ENCODE assay signal across 11 cellular contexts in the genomic region with DNA sequence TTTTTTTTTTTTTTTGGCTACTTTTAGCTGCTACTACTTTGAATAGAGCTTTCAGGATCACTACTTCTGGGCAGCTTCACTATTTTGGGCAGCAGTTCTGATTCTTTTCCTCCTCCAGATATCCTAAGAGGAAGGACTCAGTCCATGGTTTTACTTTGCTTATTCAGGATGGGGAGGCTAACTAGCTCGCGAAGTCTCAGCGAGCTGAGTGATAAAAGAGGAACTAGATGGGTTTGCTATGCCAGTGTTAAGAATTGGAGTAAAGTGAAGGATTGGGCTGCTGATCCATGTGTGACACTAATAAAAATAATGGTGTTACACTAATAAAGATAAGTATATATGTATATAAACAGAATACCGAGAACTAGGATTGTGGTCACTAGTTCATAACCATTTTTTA. TPM values are rescaled to one million over a fixed set of nuclear protein-coding genes. Genes with fewer than 3 reads are reported as not detected.
DNase-seq lines count a peak whose midpoint lies in the region; ATAC-seq and TF ChIP-seq lines count a peak whose summit lies in the region.
"Had no signal": no experiment of that assay in that cellular context is flagged by ENCODE, and none has a peak within 500 bp of the region (broad histone marks: within the 10 kb centered on the region; RNA-seq: fewer than 3 reads in every experiment).

No MANE protein-coding gene starts in this region.

- ATAC-seq in effector memory CD8-positive, alpha-beta T cell (replicated peaks) = no peak
- no peak for ATAC-seq in body of pancreas

- H3K27ac ChIP-seq in body of pancreas (peak overlapping the region in 1 of 4 donors; percentile 64), esophagus squamous epithelium (peak overlapping the region in 2 of 4 donors; percentile 25 to 29)

- BruUV-seq in Calu3 (replicated peaks; lab: Mats Ljungman, UMichigan) = no TSS peak

- H3K27me3 ChIP-seq in body of pancreas (no peaks in the 10 kb centered on the region), esophagus squamous epithelium (no peaks in the 10 kb centered on the region)

- H3K27ac Mint-ChIP-seq in Calu3 (ENCODE audit: unreplicated experiment) (peak overlapping the region; percentile 14), neural crest cell (ENCODE audit: unreplicated experiment) (no peak overlapping the region)
- peak overlapping the region; percentile 27 to 85 for H3K27ac Mint-ChIP-seq in effector memory CD8-positive, alpha-beta T cell

- H3K4me1 Mint-ChIP-seq in Calu3 (ENCODE audit: low read depth, unreplicated experiment) = peaks cover 42% of the 10 kb centered on the region
- peaks cover 40 to 53% of the 10 kb centered on the region in 2 donors for H3K4me1 Mint-ChIP-seq in effector memory CD8-positive, alpha-beta T cell (ENCODE audit: low read depth in 2 of 2)
- peaks cover 27% of the 10 kb centered on the region for H3K4me1 Mint-ChIP-seq in neural crest cell

- H3K9me3 Mint-ChIP-seq in Calu3 (ENCODE audit: low read depth, unreplicated experiment) = no peaks in the 10 kb centered on the region
- H3K9me3 Mint-ChIP-seq in effector memory CD8-positive, alpha-beta T cell = no peaks in the 10 kb centered on the region
- H3K9me3 Mint-ChIP-seq in neural crest cell = no peaks in the 10 kb centered on the region

- DNase-seq in Calu3 = no peak
- DNase-seq in NB4 (ENCODE audit: low read depth) = peak; percentile 77
- no peak for DNase-seq in effector memory CD8-positive, alpha-beta T cell
- DNase-seq in neural crest cell (ENCODE audit: low read depth, low spot score) = no peak
- no peak for DNase-seq in lower leg skin (ENCODE audit: low spot score in 2 of 2)
- no peak for DNase-seq in germinal center (ENCODE audit: low spot score)
- no peak for DNase-seq in body of pancreas
- DNase-seq in esophagus squamous epithelium (lab: John Stamatoyannopoulos, UW) = no peak
- DNase-seq: activated effector memory CD4-positive, alpha-beta T cell treated with anti-CD3 and anti-CD28 coated beads, Interleukin-2, amount 50 U/mL, for 16 hours; NCI-H1694 treated with DMSO at 0.1 percent for 48 hours; SHP77 treated with DMSO at 0.1 percent for 48 hours had no signal

- H3K4me3 ChIP-seq in NB4 (ENCODE audit: low read depth, low read length) (no peak overlapping the region), lower leg skin (ENCODE audit: low read depth, poor library complexity, severe bottlenecking) (no peak overlapping the region), body of pancreas (no peak overlapping the region), esophagus squamous epithelium (peak overlapping the region in 1 of 4 donors; percentile 1)

- TF ChIP-seq CTCF in Calu3 (IDR thresholded peaks at IDR 0.05; ENCODE audit: unreplicated experiment) (no peak), NB4 (IDR thresholded peaks at IDR 0.05; ENCODE audit: low read depth, low read length) (no peak), neural crest cell (conservative IDR thresholded peaks at IDR 0.05) (no peak), lower leg skin (IDR thresholded peaks at IDR 0.05) (no peak), body of pancreas (IDR thresholded peaks at IDR 0.05) (no peak), esophagus squamous epithelium (IDR thresholded peaks at IDR 0.05) (no peak)

- no peaks in the 10 kb centered on the region for H3K9me3 ChIP-seq in body of pancreas
- H3K9me3 ChIP-seq in esophagus squamous epithelium = no peaks in the 10 kb centered on the region

- peaks cover 51% of the 10 kb centered on the region for H3K36me3 Mint-ChIP-seq in Calu3 (ENCODE audit: insufficient read depth, unreplicated experiment)
- H3K36me3 Mint-ChIP-seq in effector memory CD8-positive, alpha-beta T cell (ENCODE audit: insufficient read depth) = peaks cover 44% of the 10 kb centered on the region
- peaks cover 4% of the 10 kb centered on the region for H3K36me3 Mint-ChIP-seq in neural crest cell (ENCODE audit: low read depth)

- intact Hi-C loops in Calu3 (cut with micrococcal nuclease; ENCODE audit: unreplicated experiment) = no loop called here
- intact Hi-C loops in lower leg skin (cut with DNase I; ENCODE audit: low total_unique reads) = no loop called here
- intact Hi-C loops in body of pancreas (cut with DNase I) = no loop called here
- intact Hi-C loops in esophagus squamous epithelium (cut with DNase I) = no loop called here

- H3K36me3 ChIP-seq in body of pancreas (replicated peaks in 1 of 2; ENCODE audit: insufficient read depth in 1 of 2, low read depth in 2 of 2) (no peaks in the 10 kb centered on the region), esophagus squamous epithelium (peaks cover 0 to 2% (median 0%) of the 10 kb centered on the region in 3 donors)

- peaks cover 60% of the 10 kb centered on the region for H3K4me1 ChIP-seq in body of pancreas
- H3K4me1 ChIP-seq in esophagus squamous epithelium = peaks cover 10 to 81% (median 40%) of the 10 kb centered on the region in 3 donors

- CTCF ChIA-PET in Calu3 (lab: Charles Lee) = interaction anchor here (0.6 to 1.0 kb wide), 4 partner anchors 11 to 335 kb away, joined by 4 to 5 read pairs (median 4); no protein-coding TSS in a partner anchor

- H3K4me3 Mint-ChIP-seq in Calu3 (ENCODE audit: low read depth, unreplicated experiment) = no peak overlapping the region
- peak overlapping the region; percentile 68 to 98 for H3K4me3 Mint-ChIP-seq in effector memory CD8-positive, alpha-beta T cell
- peak overlapping the region; percentile 64 for H3K4me3 Mint-ChIP-seq in neural crest cell

- TF ChIP-seq POLR2A in NB4 (IDR thresholded peaks at IDR 0.05; ENCODE audit: extremely low read depth, insufficient read length) (no peak), lower leg skin (IDR thresholded peaks at IDR 0.05) (no peak), body of pancreas (IDR thresholded peaks at IDR 0.05) (no peak), esophagus squamous epithelium (IDR thresholded peaks at IDR 0.05) (no peak)

- WGBS in lower leg skin, 2 donors = 55 to 72% methylated on average over 4 of the region's 4 CpGs
- WGBS in body of pancreas, 2 donors = 26 to 37% methylated on average over 4 of the region's 4 CpGs
- 56 to 71% methylated on average over 4 of the region's 4 CpGs for WGBS in esophagus squamous epithelium, 2 donors

- H3K27me3 Mint-ChIP-seq in Calu3 (ENCODE audit: unreplicated experiment) = no peaks in the 10 kb centered on the region
- H3K27me3 Mint-ChIP-seq in effector memory CD8-positive, alpha-beta T cell = no peaks in the 10 kb centered on the region
- no peaks in the 10 kb centered on the region for H3K27me3 Mint-ChIP-seq in neural crest cell (ENCODE audit: low read depth)

RNA-seq across cellular contexts. Expression of a gene that starts 5.0 kb away (rescaled TPM):
- 252 and 269 TPM in 2 replicates for total RNA-seq in Calu3 (2022)
- total RNA-seq in neural crest cell = 216 and 242 TPM in 2 replicates
- total RNA-seq in lower leg skin = 100 to 1,000 TPM; 153 to 227 (median 197) TPM
- 10 to 100 TPM; 60.3 to 82.8 TPM for total RNA-seq in body of pancreas
- 100 to 1,000 TPM; 115 to 172 (median 153) TPM for total RNA-seq in esophagus squamous epithelium

RNA-seq across cellular contexts. Expression of a gene that starts 16.4 kb away (rescaled TPM):
- total RNA-seq in Calu3 (2022) (12.3 and 13.1 TPM in 2 replicates), neural crest cell (28.8 and 30.2 TPM in 2 replicates), lower leg skin (10 to 100 TPM; 13.6 to 21.0 (median 17.2) TPM), body of pancreas (1 to 10 TPM; 8.6 to 8.9 TPM), esophagus squamous epithelium (1 to 10 TPM; 2.5 to 8.2 (median 4.0) TPM)

RNA-seq across cellular contexts. Expression of a gene that starts 54.6 kb away (rescaled TPM):
- total RNA-seq in Calu3 (2022) = 44.1 and 48.1 TPM in 2 replicates
- total RNA-seq in neural crest cell = 27.4 and 28.4 TPM in 2 replicates
- total RNA-seq in lower leg skin = 10 to 100 TPM; 21.8 to 29.7 (median 27.2) TPM
- 10 to 100 TPM; 14.5 to 16.2 TPM for total RNA-seq in body of pancreas
- total RNA-seq in esophagus squamous epithelium = 10 to 100 TPM in 3 of 4 donors, 1 to 10 TPM in 1; 8.9 to 23.8 (median 15.6) TPM
